30 cellular contexts compared by ENCODE assay signal in the genomic region with DNA sequence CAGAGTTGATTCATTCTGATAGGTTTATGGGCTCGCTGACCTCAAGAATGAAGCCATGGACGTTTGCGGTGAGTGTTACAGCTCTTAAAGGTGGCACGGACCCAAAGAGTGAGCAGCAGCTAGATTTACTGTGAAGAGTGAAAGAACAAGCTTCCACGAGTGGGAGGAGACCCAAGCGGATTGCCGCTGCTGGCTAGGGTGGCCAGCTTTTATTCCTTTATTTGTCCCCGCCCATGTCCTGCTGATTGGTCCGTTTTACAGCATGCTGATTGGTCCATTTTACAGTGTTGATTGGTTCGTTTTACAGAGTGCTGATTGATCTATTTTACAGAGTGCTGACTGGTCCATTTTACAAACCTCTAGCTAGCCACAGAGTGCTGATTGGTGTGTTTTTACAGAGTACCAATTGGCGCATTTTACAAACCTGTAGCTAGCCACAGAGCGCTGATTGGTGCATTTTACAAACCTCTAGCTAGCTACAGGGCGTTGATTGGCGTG. TPM values are rescaled to one million over a fixed set of nuclear protein-coding genes. Genes with fewer than 3 reads are reported as not detected.
DNase-seq lines count a peak whose midpoint lies in the region; ATAC-seq, FAIRE-seq and TF ChIP-seq lines count a peak whose summit lies in the region.
"Had no signal": no experiment of that assay in that cellular context is flagged by ENCODE, and none has a peak within 500 bp of the region (broad histone marks: within the 10 kb centered on the region; RNA-seq: fewer than 3 reads in every experiment).

No MANE protein-coding gene starts in this region.

- no peaks in the 10 kb centered on the region; the same call in 1 of the 2 replicates for H3K36me3 Mint-ChIP-seq in WTC11
- H3K36me3 Mint-ChIP-seq: activated CD4-positive, alpha-beta memory T cell treated with anti-CD3 and anti-CD28 coated beads for 36 hours; activated naive CD4-positive, alpha-beta T cell treated with anti-CD3 and anti-CD28 coated beads, Interleukin-2, amount 50 U/mL, for 24 hours; memory B cell; stimulated activated naive B cell treated with anti-CD40 and anti-IgM and Interleukin-4, amounts not matched to agents 10 μg/mL and 1 μg/mL and 100 μg/mL, for 72 hours had no signal

- TF ChIP-seq EP300 in A549 (IDR thresholded peaks at IDR 0.05), result no peak

- H3K4me3 Mint-ChIP-seq in WTC11, result no peak overlapping the region
- H3K4me3 Mint-ChIP-seq: activated CD4-positive, alpha-beta memory T cell treated with anti-CD3 and anti-CD28 coated beads for 36 hours; activated naive CD4-positive, alpha-beta T cell treated with anti-CD3 and anti-CD28 coated beads, Interleukin-2, amount 50 U/mL, for 24 hours; IgD-negative memory B cell; memory B cell; stimulated activated naive B cell treated with anti-CD40 and anti-IgM and Interleukin-4, amounts not matched to agents 10 μg/mL and 1 μg/mL and 100 μg/mL, for 72 hours had no signal

- CTCF ChIA-PET in A549 (lab: Yijun Ruan, JAX), result interaction anchor here (0.9 to 2.4 kb wide), 5 partner anchors 9 to 35 kb away, joined by 3 to 8 read pairs (median 4); no protein-coding TSS in a partner anchor
- CTCF ChIA-PET in WTC11 (lab: Charles Lee), result interaction anchor here (0.9 kb wide), 1 partner anchor 34 kb away, joined by 4 read pairs; no protein-coding TSS in a partner anchor

- H3K27me3 ChIP-seq in aorta (ENCODE audit: control insufficient read depth in 1 of 2, insufficient read depth in 2 of 2, low read length in 1 of 2), result peaks cover 0 to 2% of the 10 kb centered on the region in 2 donors
- H3K27me3 ChIP-seq: BLaER1, colonic mucosa, vagina had no signal

- ATAC-seq in A549, result no peak
- no peak for ATAC-seq in WTC11
- no peak for ATAC-seq in aorta (ENCODE audit: low FRiP score)
- no peak for ATAC-seq in GM18861 (IDR thresholded peaks at IDR 0.05; ENCODE audit: unreplicated experiment)
- ATAC-seq in HG03520 (IDR thresholded peaks at IDR 0.05; ENCODE audit: unreplicated experiment), result no peak
- ATAC-seq: heart right ventricle; left colon; right cardiac atrium; stimulated activated naive B cell treated with anti-CD40 and anti-IgM and Interleukin-4, amounts not matched to agents 10 μg/mL and 1 μg/mL and 100 μg/mL, for 72 hours had no signal

- no peak overlapping the region for H3K27ac Mint-ChIP-seq in WTC11
- H3K27ac Mint-ChIP-seq: activated CD4-positive, alpha-beta memory T cell treated with anti-CD3 and anti-CD28 coated beads for 36 hours; activated naive CD4-positive, alpha-beta T cell treated with anti-CD3 and anti-CD28 coated beads, Interleukin-2, amount 50 U/mL, for 24 hours; IgD-negative memory B cell; memory B cell; stimulated activated naive B cell treated with anti-CD40 and anti-IgM and Interleukin-4, amounts not matched to agents 10 μg/mL and 1 μg/mL and 100 μg/mL, for 72 hours had no signal

- H3K4me1 ChIP-seq in A549, result peaks cover 19% of the 10 kb centered on the region
- no peaks in the 10 kb centered on the region for H3K4me1 ChIP-seq in aorta (ENCODE audit: control insufficient read depth in 1 of 2, insufficient read depth in 2 of 2, low read length in 2 of 2)
- H3K4me1 ChIP-seq: colonic mucosa, vagina had no signal

- H3K4me2 ChIP-seq in A549, result no peak overlapping the region

- no peaks in the 10 kb centered on the region for H3K36me3 ChIP-seq in aorta (ENCODE audit: control insufficient read depth in 1 of 2, insufficient read depth in 2 of 2, low read length in 1 of 2)
- H3K36me3 ChIP-seq: colonic mucosa, heart right ventricle, vagina had no signal

- no peaks in the 10 kb centered on the region for H3K9me3 ChIP-seq in A549
- no peaks in the 10 kb centered on the region for H3K9me3 ChIP-seq in aorta (ENCODE audit: control insufficient read depth, low read length)
- H3K9me3 ChIP-seq: BLaER1, colonic mucosa, heart right ventricle, vagina had no signal

- H3K27ac ChIP-seq in A549 (no peak overlapping the region), aorta (ENCODE audit: low read depth in 1 of 2, low read length in 2 of 2) (no peak overlapping the region)
- H3K27ac ChIP-seq: BLaER1, colonic mucosa, epithelial cell of prostate, heart right ventricle, vagina had no signal

- no peak for TF ChIP-seq CTCF in A549 (IDR thresholded peaks at IDR 0.05)
- no peak for TF ChIP-seq CTCF in HFF-Myc (IDR thresholded peaks at IDR 0.05; ENCODE audit: low read depth, low read length, missing control alignments)
- TF ChIP-seq CTCF in WTC11 (IDR thresholded peaks at IDR 0.05), result no peak

- H3K27me3 Mint-ChIP-seq in WTC11 (ENCODE audit: low read depth), result peaks cover 3% of the 10 kb centered on the region; the same call in 1 of the 2 replicates

- H3K9me3 Mint-ChIP-seq in WTC11, result peaks cover 7% of the 10 kb centered on the region
- H3K9me3 Mint-ChIP-seq: activated CD4-positive, alpha-beta memory T cell treated with anti-CD3 and anti-CD28 coated beads for 36 hours; activated naive CD4-positive, alpha-beta T cell treated with anti-CD3 and anti-CD28 coated beads, Interleukin-2, amount 50 U/mL, for 24 hours; memory B cell; stimulated activated naive B cell treated with anti-CD40 and anti-IgM and Interleukin-4, amounts not matched to agents 10 μg/mL and 1 μg/mL and 100 μg/mL, for 72 hours had no signal

- POLR2A ChIA-PET in A549 (lab: Yijun Ruan, JAX) (no interaction called here), WTC11 (lab: Charles Lee) (no interaction called here)

- H3K4me1 Mint-ChIP-seq in WTC11, result peaks cover 5% of the 10 kb centered on the region
- H3K4me1 Mint-ChIP-seq: activated naive CD4-positive, alpha-beta T cell treated with anti-CD3 and anti-CD28 coated beads, Interleukin-2, amount 50 U/mL, for 24 hours; IgD-negative memory B cell; memory B cell had no signal

- no peak for TF ChIP-seq RAD21 in A549 (conservative IDR thresholded peaks at IDR 0.05 in 1 of 2, IDR thresholded peaks at IDR 0.05 in 1 of 2)

- DNase-seq in A549 (ENCODE audit: low read depth in 1 of 2, low spot score in 1 of 2), result no peak
- DNase-seq in HFF-Myc (ENCODE audit: extremely low read depth, low read depth), result peak; percentile 48
- no peak for DNase-seq in WTC11 (ENCODE audit: low spot score)
- DNase-seq in kidney tubule cell (ENCODE audit: low spot score), result peak; percentile 44
- no peak for DNase-seq in NCI-H2107 treated with DMSO at 0.1 percent for 48 hours (lab: John Stamatoyannopoulos, UW; ENCODE audit: unreplicated experiment)
- no peak for DNase-seq in aorta
- DNase-seq: activated CD4-positive, alpha-beta memory T cell treated with anti-CD3 and anti-CD28 coated beads for 36 hours; activated CD8-positive, alpha-beta memory T cell treated with anti-CD3 and anti-CD28 coated beads, Interleukin-2, amount 50 U/mL, for 4 hours; colonic mucosa; DMS153; effector CD8-positive, alpha-beta T cell; heart right ventricle; left colon; NCI-H1105 treated with DMSO at 0.1 percent for 48 hours; NCI-H2029; NCI-H2227 treated with DMSO at 0.1 percent for 48 hours; right cardiac atrium; stimulated activated naive B cell treated with anti-CD40 and anti-IgM and Interleukin-4, amounts not matched to agents 10 μg/mL and 1 μg/mL and 100 μg/mL, for 72 hours; T-helper 1 cell had no signal

- TF ChIP-seq POLR2A in A549 (IDR thresholded peaks at IDR 0.05; ENCODE audit: low read length), result no peak

- intact Hi-C loops in aorta (cut with DNase I), result no loop called here

- H3K4me3 ChIP-seq in A549, result no peak overlapping the region
- no peak overlapping the region for H3K4me3 ChIP-seq in HFF-Myc (replicated peaks; ENCODE audit: low read depth, low read length)
- no peak overlapping the region for H3K4me3 ChIP-seq in aorta (ENCODE audit: low read length in 2 of 2)
- H3K4me3 ChIP-seq: BLaER1, colonic mucosa, heart right ventricle, vagina had no signal

- 70% methylated on average over 14 of the region's 14 CpGs for WGBS in A549 (ENCODE audit: missing lambda C conversion rate)
- 82 to 83% methylated on average over 14 of the region's 14 CpGs for WGBS in aorta, 2 donors

- no peak for FAIRE-seq in A549 (lab: Jason Lieb, UNC)
- FAIRE-seq: A204.1 had no signal

TF ChIP-seq in A549, 52 proteins besides CTCF, POLR2A, EP300 and RAD21:
- TF ChIP-seq, protein P1, sequence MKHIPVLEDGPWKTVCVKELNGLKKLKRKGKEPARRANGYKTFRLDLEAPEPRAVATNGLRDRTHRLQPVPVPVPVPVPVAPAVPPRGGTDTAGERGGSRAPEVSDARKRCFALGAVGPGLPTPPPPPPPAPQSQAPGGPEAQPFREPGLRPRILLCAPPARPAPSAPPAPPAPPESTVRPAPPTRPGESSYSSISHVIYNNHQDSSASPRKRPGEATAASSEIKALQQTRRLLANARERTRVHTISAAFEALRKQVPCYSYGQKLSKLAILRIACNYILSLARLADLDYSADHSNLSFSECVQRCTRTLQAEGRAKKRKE (CRISPR knock-in tag; IDR thresholded peaks at IDR 0.05; ENCODE audit: low read depth), result no peak
- TF ChIP-seq MAFK (IDR thresholded peaks at IDR 0.05; ENCODE audit: partially characterized antibody) (peak; percentile 85), SREBF2 (IDR thresholded peaks at IDR 0.05) (no peak)

TF ChIP-seq in WTC11, 78 proteins besides CTCF, POLR2A, EP300 and RAD21:
- TF ChIP-seq, protein P2, sequence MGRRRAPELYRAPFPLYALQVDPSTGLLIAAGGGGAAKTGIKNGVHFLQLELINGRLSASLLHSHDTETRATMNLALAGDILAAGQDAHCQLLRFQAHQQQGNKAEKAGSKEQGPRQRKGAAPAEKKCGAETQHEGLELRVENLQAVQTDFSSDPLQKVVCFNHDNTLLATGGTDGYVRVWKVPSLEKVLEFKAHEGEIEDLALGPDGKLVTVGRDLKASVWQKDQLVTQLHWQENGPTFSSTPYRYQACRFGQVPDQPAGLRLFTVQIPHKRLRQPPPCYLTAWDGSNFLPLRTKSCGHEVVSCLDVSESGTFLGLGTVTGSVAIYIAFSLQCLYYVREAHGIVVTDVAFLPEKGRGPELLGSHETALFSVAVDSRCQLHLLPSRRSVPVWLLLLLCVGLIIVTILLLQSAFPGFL (CRISPR knock-in tag; IDR thresholded peaks at IDR 0.05; ENCODE audit: borderline replicate concordance), result no peak
- TF ChIP-seq NFYB (CRISPR knock-in tag; conservative IDR thresholded peaks at IDR 0.05; ENCODE audit: low read depth), result peak; percentile 52; the same call in 1 of the 2 replicates

RNA-seq across cellular contexts. Expression of a gene that starts 17.6 kb away (rescaled TPM):
- 6.2 and 6.9 TPM in 2 replicates for polyA plus RNA-seq in A549 (2011; rRNA removed)
- polyA plus RNA-seq in A549 (2012; cell fraction: cytosol; rRNA removed), result 12.9 and 18.2 TPM in 2 replicates
- polyA plus RNA-seq in A549 (2012; cell fraction: nucleus; rRNA removed), result 13.3 and 13.6 TPM in 2 replicates
- polyA plus RNA-seq in A549 (2017; fragmentation: RNase III; extraction: RNeasy Plus Mini Kit Qiagen cat#74134 plus additional on column Dnase treatment), result 9.8 to 10.4 TPM (median 10.2 TPM) in 3 replicates
- polyA minus RNA-seq in A549 (2011; rRNA and poly(A)+ RNA removed), result 4.2 and 5.7 TPM in 2 replicates
- total RNA-seq in WTC11 (2021), result 1.6 to 3.4 TPM (median 2.3 TPM) in 3 replicates
- not detected for total RNA-seq in aorta
- not detected for polyA plus RNA-seq in aorta
- total RNA-seq: activated CD4-positive, alpha-beta memory T cell treated with anti-CD3 and anti-CD28 coated beads for 36 hours; MCF 10A; SK-MEL-5 had no signal
- polyA plus RNA-seq: IgD-negative memory B cell had no signal

Comparison
In these comparisons a context has a peak if more than half of its experiments do, and no peak if none do; other contexts are left out.
1. DNase-seq: peak in HFF-Myc (single experiment) and kidney tubule cell (single experiment); none in A549 (0 of 2), WTC11 (single experiment), NCI-H2107 treated with DMSO at 0.1 percent for 48 hours (single experiment) and aorta (0 of 2).